In the genomic region with DNA sequence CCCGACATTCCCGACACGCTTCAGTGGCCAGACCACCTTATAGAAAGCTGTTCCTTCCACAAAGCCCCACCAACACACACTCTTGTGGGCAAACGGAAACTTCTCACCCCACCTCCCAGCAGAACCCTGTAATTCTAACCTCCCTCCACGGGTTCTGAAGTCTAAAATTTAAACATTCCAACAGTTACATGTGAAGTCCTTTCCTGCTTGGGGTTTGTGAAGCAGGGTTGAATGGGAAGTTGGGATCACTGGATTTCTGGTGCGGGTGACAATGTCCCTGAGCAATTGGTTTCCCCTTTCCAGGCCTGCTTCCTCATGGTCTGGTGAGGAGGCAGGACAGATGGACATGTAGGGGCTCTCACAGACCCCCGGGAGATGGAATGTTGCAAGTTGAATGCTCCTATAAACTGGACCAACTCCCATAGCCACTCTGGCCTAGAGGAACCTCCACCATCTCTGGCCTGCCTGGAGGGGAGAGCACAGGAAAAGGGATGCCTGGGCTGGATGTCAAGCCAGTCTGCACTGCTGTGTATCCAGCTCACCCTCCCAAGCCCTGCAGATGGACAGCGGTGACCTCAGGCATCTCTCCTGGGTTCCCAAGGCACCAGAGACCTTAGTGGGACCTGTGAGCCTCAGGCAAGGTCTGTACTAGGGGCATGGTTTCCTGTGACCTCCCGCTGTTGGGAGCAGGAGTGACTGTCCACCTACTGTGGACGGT, we compare ENCODE assay signal across 1 cellular context.
TF ChIP-seq lines count a peak whose summit lies in the region.

No MANE protein-coding gene starts in this region.

TF ChIP-seq in GM23338, 12 proteins besides CTCF, POLR2A, EP300 and RAD21 (continued from another document):
- TF ChIP-seq REST (IDR thresholded peaks at IDR 0.05; ENCODE audit: unreplicated experiment) (no peak), ETS1 (IDR thresholded peaks at IDR 0.05) (no peak)
